11 cellular contexts compared by ENCODE assay signal in the genomic region with DNA sequence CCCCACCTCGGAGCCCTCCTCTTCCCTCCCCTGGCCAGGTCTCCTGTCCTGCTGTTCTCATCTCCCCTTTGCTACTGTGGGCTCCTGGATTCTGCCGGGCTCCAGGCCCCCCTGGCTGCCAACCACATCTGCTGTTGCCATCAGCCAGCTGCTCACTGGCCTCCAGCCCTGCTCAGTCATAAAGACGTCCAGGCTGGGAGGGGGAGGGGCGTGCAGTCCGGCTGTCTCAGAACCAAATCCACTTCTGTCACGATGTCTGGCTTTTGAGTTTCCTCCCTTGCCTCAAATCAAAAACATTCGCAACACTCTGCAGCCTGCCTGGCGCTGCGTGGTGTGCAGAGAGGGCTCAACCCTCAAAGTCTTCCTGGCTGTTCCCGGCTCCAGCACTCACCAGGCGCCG. TPM values are rescaled to one million over a fixed set of nuclear protein-coding genes. Genes with fewer than 3 reads are reported as not detected.
DNase-seq lines count a peak whose midpoint lies in the region; ATAC-seq and TF ChIP-seq lines count a peak whose summit lies in the region.
"Had no signal": no experiment of that assay in that cellular context is flagged by ENCODE, and none has a peak within 500 bp of the region (broad histone marks: within the 10 kb centered on the region; RNA-seq: fewer than 3 reads in every experiment).

No MANE protein-coding gene starts in this region.

- H3K36me3 ChIP-seq in right atrium auricular region (peaks cover 12% of the 10 kb centered on the region), skeletal muscle satellite cell (ENCODE audit: insufficient read depth, low read length) (no peaks in the 10 kb centered on the region)
- H3K36me3 ChIP-seq: breast epithelium had no signal

- TF ChIP-seq CTCF in right atrium auricular region (IDR thresholded peaks at IDR 0.05) = no peak

- H3K9me3 ChIP-seq in right atrium auricular region (no peaks in the 10 kb centered on the region), skeletal muscle satellite cell (replicated peaks; ENCODE audit: low read length) (no peaks in the 10 kb centered on the region)
- H3K9me3 ChIP-seq: breast epithelium had no signal

- H3K4me1 ChIP-seq in right atrium auricular region (peaks cover 0 to 64% of the 10 kb centered on the region in 2 donors), skeletal muscle satellite cell (ENCODE audit: control insufficient read depth, insufficient read depth, low read length) (peaks cover 10% of the 10 kb centered on the region)

- no peak for ATAC-seq in GM19324 (IDR thresholded peaks at IDR 0.05; ENCODE audit: low FRiP score, unreplicated experiment)
- no peak for ATAC-seq in GM18858 (IDR thresholded peaks at IDR 0.05; ENCODE audit: unreplicated experiment)

- peak overlapping the region; percentile 31 for H3K4me2 ChIP-seq in skeletal muscle satellite cell (ENCODE audit: low read length)

- H3K9ac ChIP-seq in skeletal muscle satellite cell (ENCODE audit: low read depth, low read length) = no peak overlapping the region

- DNase-seq in H4 (ENCODE audit: low spot score) (peak; percentile 27), amniotic epithelial cell (ENCODE audit: low read depth) (peak; percentile 17), right atrium auricular region (ENCODE audit: low spot score) (peak; percentile 85), DMS53 (lab: John Stamatoyannopoulos, UW) (no peak), COLO829 (ENCODE audit: low spot score) (no peak)
- DNase-seq: immature natural killer cell had no signal

- H3K4me3 ChIP-seq in right atrium auricular region = peak overlapping the region in 1 of 2 donors; percentile 7
- H3K4me3 ChIP-seq in skeletal muscle satellite cell (ENCODE audit: low read length) = no peak overlapping the region
- H3K4me3 ChIP-seq: skin epidermis had no signal

- no peaks in the 10 kb centered on the region for H3K27me3 ChIP-seq in right atrium auricular region
- H3K27me3 ChIP-seq in skeletal muscle satellite cell (ENCODE audit: control insufficient read depth, insufficient read depth, low read length) = no peaks in the 10 kb centered on the region
- H3K27me3 ChIP-seq: breast epithelium had no signal

- peak overlapping the region; percentile 65 to 85 for H3K27ac ChIP-seq in right atrium auricular region
- H3K27ac ChIP-seq: breast epithelium had no signal

RNA-seq across cellular contexts. Expression of a gene that starts 7.1 kb away (rescaled TPM):
- total RNA-seq in H4 (2014; rRNA removed; shearing (Covaris generic)) = 0.60 and 0.80 TPM in 2 replicates
- 10 to 100 TPM; 10.9 to 12.2 TPM for total RNA-seq in right atrium auricular region
- 0.76 TPM in 1 of 2 replicates, not detected in the other for total RNA-seq in skeletal muscle satellite cell (2012; rRNA removed)

Comparison
In these comparisons a context has a peak if more than half of its experiments do, and no peak if none do; other contexts are left out.
1. DNase-seq: peak in H4 (single experiment), amniotic epithelial cell (single experiment) and right atrium auricular region (single experiment); none in DMS53 (single experiment) and COLO829 (single experiment).